ENCODE assay signal across 33 cellular contexts in genomic region chr11:20541503-20541902, GRCh38. TPM values are rescaled to one million over a fixed set of nuclear protein-coding genes. Genes with fewer than 3 reads are reported as not detected.
"Had no signal": no experiment of that assay in that cellular context is flagged by ENCODE, and none has a peak within 500 bp of the region (broad histone marks: within the 10 kb centered on the region; RNA-seq: fewer than 3 reads in every experiment).

No MANE protein-coding gene starts in this region.

- H3K4me1 ChIP-seq: colonic mucosa, esophagus squamous epithelium, gastrocnemius medialis, heart right ventricle, left lung, lower lobe of right lung had no signal

- H3K4me3 ChIP-seq: colonic mucosa, esophagus squamous epithelium, gastrocnemius medialis, heart right ventricle, left lung, lower lobe of right lung, mucosa of descending colon had no signal

- H3K9me3 ChIP-seq: colonic mucosa, gastrocnemius medialis, lower lobe of right lung had no signal

- H3K27ac ChIP-seq: colonic mucosa, epithelial cell of prostate, esophagus squamous epithelium, gastrocnemius medialis, heart right ventricle, left lung, lower lobe of right lung had no signal

- ATAC-seq: effector memory CD8-positive, alpha-beta T cell; esophagus mucosa; gastrocnemius medialis; heart right ventricle; left cardiac atrium; left lung; left ventricle myocardium superior; lower lobe of right lung; mucosa of descending colon; naive thymus-derived CD8-positive, alpha-beta T cell had no signal

- H3K27me3 ChIP-seq: colonic mucosa, gastrocnemius medialis, left lung had no signal

- H3K36me3 ChIP-seq: colonic mucosa, esophagus squamous epithelium, gastrocnemius medialis, heart right ventricle, left lung, lower lobe of right lung had no signal

- DNase-seq: colonic mucosa; cortex of kidney; effector CD8-positive, alpha-beta T cell; effector memory CD8-positive, alpha-beta T cell; endodermal cell; erythroblast; esophagus squamous epithelium; foreskin fibroblast; foreskin melanocyte; gastrocnemius medialis; glutamatergic neuron; head of caudate nucleus; heart right ventricle; hippocampal formation; left cardiac atrium; left lung; left ventricle myocardium superior; lower lobe of right lung; mesenchymal stem cell; mucosa of descending colon; naive B cell; naive thymus-derived CD8-positive, alpha-beta T cell had no signal

RNA-seq across cellular contexts. Expression of gene SLC6A5, which starts 57.9 kb away (rescaled TPM):
- total RNA-seq: colonic mucosa; dermis microvascular lymphatic vessel endothelial cell; endodermal cell; esophagus mucosa; esophagus squamous epithelium; gastrocnemius medialis; glomerular endothelial cell; heart right ventricle; kidney epithelial cell; left lung; left ventricle myocardium superior; lower leg skin; lower lobe of right lung; lung microvascular endothelial cell; mesenteric fat pad; mesothelial cell of epicardium; mucosa of descending colon; myocyte; naive thymus-derived CD8-positive, alpha-beta T cell had no signal
- polyA plus RNA-seq: heart right ventricle; keratinocyte; naive thymus-derived CD8-positive, alpha-beta T cell had no signal
